In the genomic region with DNA sequence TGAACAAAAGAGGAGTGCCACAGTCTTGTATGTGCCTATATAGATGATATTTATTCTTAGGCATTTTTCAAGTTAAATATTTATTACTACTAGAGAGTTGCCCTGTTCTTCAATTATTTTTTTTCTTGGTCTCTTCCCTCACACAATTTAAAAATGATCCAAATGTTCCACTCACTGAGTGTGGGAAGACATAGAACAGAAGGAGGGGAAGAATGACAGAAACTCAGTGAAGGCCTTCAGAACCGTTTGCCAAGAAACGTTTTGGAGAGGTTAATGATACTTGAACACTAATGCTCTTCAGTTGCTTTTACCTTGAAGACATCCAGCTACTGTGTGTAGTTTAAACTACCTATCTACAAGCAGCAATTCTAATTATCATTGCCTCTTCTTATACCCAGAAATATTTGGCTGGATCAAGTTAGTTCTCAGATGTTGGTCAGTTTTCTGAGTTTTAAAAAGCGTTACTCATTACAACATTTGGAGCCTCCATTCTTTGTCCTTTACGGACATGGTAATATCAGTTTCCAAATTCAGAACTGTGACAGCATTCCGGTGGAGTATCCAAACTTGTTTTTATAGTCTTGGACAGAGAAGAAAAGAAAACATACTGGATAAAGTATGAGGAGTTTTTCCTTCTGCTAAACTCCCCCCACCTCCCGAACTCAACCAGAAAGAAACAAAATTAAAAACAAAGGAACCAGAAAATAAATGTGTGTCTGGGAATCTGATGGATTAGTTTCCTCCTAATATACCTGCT, we compare ENCODE assay signal across 1 cellular context.
TF ChIP-seq lines count a peak whose summit lies in the region.

No MANE protein-coding gene starts in this region.

TF ChIP-seq in WTC11, 78 proteins besides CTCF, POLR2A, EP300 and RAD21 (continued from another document):
- TF ChIP-seq, protein P1, sequence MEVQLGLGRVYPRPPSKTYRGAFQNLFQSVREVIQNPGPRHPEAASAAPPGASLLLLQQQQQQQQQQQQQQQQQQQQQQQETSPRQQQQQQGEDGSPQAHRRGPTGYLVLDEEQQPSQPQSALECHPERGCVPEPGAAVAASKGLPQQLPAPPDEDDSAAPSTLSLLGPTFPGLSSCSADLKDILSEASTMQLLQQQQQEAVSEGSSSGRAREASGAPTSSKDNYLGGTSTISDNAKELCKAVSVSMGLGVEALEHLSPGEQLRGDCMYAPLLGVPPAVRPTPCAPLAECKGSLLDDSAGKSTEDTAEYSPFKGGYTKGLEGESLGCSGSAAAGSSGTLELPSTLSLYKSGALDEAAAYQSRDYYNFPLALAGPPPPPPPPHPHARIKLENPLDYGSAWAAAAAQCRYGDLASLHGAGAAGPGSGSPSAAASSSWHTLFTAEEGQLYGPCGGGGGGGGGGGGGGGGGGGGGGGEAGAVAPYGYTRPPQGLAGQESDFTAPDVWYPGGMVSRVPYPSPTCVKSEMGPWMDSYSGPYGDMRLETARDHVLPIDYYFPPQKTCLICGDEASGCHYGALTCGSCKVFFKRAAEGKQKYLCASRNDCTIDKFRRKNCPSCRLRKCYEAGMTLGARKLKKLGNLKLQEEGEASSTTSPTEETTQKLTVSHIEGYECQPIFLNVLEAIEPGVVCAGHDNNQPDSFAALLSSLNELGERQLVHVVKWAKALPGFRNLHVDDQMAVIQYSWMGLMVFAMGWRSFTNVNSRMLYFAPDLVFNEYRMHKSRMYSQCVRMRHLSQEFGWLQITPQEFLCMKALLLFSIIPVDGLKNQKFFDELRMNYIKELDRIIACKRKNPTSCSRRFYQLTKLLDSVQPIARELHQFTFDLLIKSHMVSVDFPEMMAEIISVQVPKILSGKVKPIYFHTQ (CRISPR knock-in tag; IDR thresholded peaks at IDR 0.05), result no peak
- no peak for TF ChIP-seq PRRX2 (CRISPR knock-in tag; IDR thresholded peaks at IDR 0.05)
- TF ChIP-seq TEAD1 (CRISPR knock-in tag; IDR thresholded peaks at IDR 0.05), result no peak
- TF ChIP-seq TEAD4 (CRISPR knock-in tag; IDR thresholded peaks at IDR 0.05), result no peak
- no peak for TF ChIP-seq OVOL2 (CRISPR knock-in tag; IDR thresholded peaks at IDR 0.05; ENCODE audit: borderline replicate concordance)
- TF ChIP-seq, protein P2, sequence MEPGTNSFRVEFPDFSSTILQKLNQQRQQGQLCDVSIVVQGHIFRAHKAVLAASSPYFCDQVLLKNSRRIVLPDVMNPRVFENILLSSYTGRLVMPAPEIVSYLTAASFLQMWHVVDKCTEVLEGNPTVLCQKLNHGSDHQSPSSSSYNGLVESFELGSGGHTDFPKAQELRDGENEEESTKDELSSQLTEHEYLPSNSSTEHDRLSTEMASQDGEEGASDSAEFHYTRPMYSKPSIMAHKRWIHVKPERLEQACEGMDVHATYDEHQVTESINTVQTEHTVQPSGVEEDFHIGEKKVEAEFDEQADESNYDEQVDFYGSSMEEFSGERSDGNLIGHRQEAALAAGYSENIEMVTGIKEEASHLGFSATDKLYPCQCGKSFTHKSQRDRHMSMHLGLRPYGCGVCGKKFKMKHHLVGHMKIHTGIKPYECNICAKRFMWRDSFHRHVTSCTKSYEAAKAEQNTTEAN (CRISPR knock-in tag; IDR thresholded peaks at IDR 0.05), result no peak
- no peak for TF ChIP-seq IRF2 (CRISPR knock-in tag; IDR thresholded peaks at IDR 0.05; ENCODE audit: borderline replicate concordance, low read depth)
- no peak for TF ChIP-seq NR2C2 (CRISPR knock-in tag; IDR thresholded peaks at IDR 0.05)
- TF ChIP-seq, protein P3, sequence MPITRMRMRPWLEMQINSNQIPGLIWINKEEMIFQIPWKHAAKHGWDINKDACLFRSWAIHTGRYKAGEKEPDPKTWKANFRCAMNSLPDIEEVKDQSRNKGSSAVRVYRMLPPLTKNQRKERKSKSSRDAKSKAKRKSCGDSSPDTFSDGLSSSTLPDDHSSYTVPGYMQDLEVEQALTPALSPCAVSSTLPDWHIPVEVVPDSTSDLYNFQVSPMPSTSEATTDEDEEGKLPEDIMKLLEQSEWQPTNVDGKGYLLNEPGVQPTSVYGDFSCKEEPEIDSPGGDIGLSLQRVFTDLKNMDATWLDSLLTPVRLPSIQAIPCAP (CRISPR knock-in tag; IDR thresholded peaks at IDR 0.05), result no peak
- TF ChIP-seq, protein P4, sequence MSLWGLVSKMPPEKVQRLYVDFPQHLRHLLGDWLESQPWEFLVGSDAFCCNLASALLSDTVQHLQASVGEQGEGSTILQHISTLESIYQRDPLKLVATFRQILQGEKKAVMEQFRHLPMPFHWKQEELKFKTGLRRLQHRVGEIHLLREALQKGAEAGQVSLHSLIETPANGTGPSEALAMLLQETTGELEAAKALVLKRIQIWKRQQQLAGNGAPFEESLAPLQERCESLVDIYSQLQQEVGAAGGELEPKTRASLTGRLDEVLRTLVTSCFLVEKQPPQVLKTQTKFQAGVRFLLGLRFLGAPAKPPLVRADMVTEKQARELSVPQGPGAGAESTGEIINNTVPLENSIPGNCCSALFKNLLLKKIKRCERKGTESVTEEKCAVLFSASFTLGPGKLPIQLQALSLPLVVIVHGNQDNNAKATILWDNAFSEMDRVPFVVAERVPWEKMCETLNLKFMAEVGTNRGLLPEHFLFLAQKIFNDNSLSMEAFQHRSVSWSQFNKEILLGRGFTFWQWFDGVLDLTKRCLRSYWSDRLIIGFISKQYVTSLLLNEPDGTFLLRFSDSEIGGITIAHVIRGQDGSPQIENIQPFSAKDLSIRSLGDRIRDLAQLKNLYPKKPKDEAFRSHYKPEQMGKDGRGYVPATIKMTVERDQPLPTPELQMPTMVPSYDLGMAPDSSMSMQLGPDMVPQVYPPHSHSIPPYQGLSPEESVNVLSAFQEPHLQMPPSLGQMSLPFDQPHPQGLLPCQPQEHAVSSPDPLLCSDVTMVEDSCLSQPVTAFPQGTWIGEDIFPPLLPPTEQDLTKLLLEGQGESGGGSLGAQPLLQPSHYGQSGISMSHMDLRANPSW (CRISPR knock-in tag; conservative IDR thresholded peaks at IDR 0.05; ENCODE audit: low read depth), result no peak
- TF ChIP-seq, protein P5, sequence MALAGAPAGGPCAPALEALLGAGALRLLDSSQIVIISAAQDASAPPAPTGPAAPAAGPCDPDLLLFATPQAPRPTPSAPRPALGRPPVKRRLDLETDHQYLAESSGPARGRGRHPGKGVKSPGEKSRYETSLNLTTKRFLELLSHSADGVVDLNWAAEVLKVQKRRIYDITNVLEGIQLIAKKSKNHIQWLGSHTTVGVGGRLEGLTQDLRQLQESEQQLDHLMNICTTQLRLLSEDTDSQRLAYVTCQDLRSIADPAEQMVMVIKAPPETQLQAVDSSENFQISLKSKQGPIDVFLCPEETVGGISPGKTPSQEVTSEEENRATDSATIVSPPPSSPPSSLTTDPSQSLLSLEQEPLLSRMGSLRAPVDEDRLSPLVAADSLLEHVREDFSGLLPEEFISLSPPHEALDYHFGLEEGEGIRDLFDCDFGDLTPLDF (CRISPR knock-in tag; IDR thresholded peaks at IDR 0.05), result no peak
- no peak for TF ChIP-seq TCF7 (CRISPR knock-in tag; IDR thresholded peaks at IDR 0.05; ENCODE audit: low read depth)
